Comparison of ENCODE assay signal across 1 cellular context in the genomic region with DNA sequence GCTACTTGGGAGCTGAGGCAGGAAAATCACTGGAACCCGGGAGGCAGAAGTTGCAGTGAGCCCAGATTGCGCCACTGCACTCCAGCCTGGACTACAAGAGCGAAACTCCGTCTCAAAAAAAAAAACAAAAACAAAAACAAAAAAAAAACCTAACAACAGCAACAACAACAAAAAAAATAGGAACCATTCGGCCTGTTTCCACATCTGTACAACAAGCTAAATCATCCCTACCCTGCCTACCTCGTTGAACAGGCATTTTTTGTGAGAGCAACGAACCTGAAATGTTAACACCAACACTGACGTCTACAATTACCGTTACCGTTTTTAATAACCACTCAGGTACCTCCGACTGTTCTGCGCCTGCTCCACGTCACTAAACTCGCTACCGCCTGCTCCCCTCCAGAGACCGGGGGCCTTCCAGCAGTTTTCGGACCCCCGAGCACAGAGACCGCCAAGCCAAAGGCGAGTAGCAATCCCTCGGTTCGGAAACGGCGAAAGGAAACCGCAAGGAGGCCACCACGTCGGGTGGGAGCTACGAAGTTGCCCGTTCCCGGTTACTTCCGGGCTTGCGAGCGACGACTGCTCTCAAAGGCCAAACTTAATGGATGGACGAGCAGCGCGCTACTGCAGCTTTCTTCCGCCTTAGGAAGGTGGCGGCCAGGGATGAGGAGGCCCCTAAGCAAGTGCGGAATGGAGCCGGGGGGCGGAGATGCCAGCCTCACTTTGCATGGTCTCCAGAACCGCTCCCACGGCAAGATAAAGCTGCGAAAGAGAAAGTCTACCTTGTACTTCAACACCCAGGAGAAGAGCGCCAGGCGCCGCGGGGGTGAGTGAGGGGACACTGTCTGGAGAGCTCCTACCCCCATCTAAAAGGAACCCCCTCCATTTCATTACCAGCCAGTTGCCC.
TF ChIP-seq lines count a peak whose summit lies in the region.

TSS of gene PIGB (plus strand) at position 635 of the 907 bp plus-strand sequence. CDS start at position 664, 29 bp downstream.
A gene with protein sequence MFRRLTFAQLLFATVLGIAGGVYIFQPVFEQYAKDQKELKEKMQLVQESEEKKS (minus strand): TSS at position 536 of the 907 bp plus-strand sequence. CDS start 1,331 bp downstream, outside the sequence.

TF ChIP-seq in HepG2, 621 proteins besides CTCF, POLR2A, EP300 and RAD21 (continued from another document and continues in another):
- TF ChIP-seq HOMEZ (CRISPR knock-in tag; IDR thresholded peaks at IDR 0.05; ENCODE audit: low read depth) (peak; percentile 83), EED (CRISPR knock-in tag; IDR thresholded peaks at IDR 0.05) (no peak), ZNF691 (CRISPR knock-in tag; IDR thresholded peaks at IDR 0.05; ENCODE audit: borderline replicate concordance, low read depth) (peak; percentile 85; the same call in 1 of the 2 replicates), CEBPZ (IDR thresholded peaks at IDR 0.05; ENCODE audit: low read length) (no peak), SMAD3 (CRISPR knock-in tag; IDR thresholded peaks at IDR 0.05) (peak; percentile 62), PRPF4 (IDR thresholded peaks at IDR 0.05; ENCODE audit: low read depth, low read length, poor library complexity, severe bottlenecking) (no peak), KMT2A (CRISPR knock-in tag; IDR thresholded peaks at IDR 0.05) (peak; percentile 98), ZNF768 (CRISPR knock-in tag; IDR thresholded peaks at IDR 0.05) (peak; percentile 72), NR2C2 (CRISPR knock-in tag; IDR thresholded peaks at IDR 0.05; ENCODE audit: borderline replicate concordance) (peak; percentile 75), ZFX (CRISPR knock-in tag; IDR thresholded peaks at IDR 0.05; ENCODE audit: low read depth) (peak; percentile 93), MXD4 (CRISPR knock-in tag; IDR thresholded peaks at IDR 0.05) (peak; percentile 86), ZFAT (CRISPR knock-in tag; conservative IDR thresholded peaks at IDR 0.05) (no peak), CREM (IDR thresholded peaks at IDR 0.05) (peak; percentile 75), CREM (CRISPR knock-in tag; IDR thresholded peaks at IDR 0.05) (no peak), JUNB (CRISPR knock-in tag; IDR thresholded peaks at IDR 0.05; ENCODE audit: borderline replicate concordance) (no peak), NFKB2 (CRISPR knock-in tag; IDR thresholded peaks at IDR 0.05; ENCODE audit: borderline replicate concordance) (peak; percentile 36; the same call in 1 of the 2 replicates), JARID2 (CRISPR knock-in tag; IDR thresholded peaks at IDR 0.05; ENCODE audit: insufficient replicate concordance) (peak; percentile 54), FUBP1 (CRISPR knock-in tag; IDR thresholded peaks at IDR 0.05; ENCODE audit: borderline replicate concordance) (no peak), BORCS8-MEF2B (CRISPR knock-in tag; IDR thresholded peaks at IDR 0.05) (0 out of 2 replicates have a peak, but pooled peaks have one; percentile 23), RARG (CRISPR knock-in tag; IDR thresholded peaks at IDR 0.05; ENCODE audit: low read depth) (0 out of 2 replicates have a peak, but pooled peaks have one; percentile 40), SNAPC5 (CRISPR knock-in tag; IDR thresholded peaks at IDR 0.05; ENCODE audit: borderline replicate concordance) (no peak), ZNF343 (CRISPR knock-in tag; IDR thresholded peaks at IDR 0.05) (peak; percentile 83; the same call in 1 of the 2 replicates)
- TF ChIP-seq, protein P1, sequence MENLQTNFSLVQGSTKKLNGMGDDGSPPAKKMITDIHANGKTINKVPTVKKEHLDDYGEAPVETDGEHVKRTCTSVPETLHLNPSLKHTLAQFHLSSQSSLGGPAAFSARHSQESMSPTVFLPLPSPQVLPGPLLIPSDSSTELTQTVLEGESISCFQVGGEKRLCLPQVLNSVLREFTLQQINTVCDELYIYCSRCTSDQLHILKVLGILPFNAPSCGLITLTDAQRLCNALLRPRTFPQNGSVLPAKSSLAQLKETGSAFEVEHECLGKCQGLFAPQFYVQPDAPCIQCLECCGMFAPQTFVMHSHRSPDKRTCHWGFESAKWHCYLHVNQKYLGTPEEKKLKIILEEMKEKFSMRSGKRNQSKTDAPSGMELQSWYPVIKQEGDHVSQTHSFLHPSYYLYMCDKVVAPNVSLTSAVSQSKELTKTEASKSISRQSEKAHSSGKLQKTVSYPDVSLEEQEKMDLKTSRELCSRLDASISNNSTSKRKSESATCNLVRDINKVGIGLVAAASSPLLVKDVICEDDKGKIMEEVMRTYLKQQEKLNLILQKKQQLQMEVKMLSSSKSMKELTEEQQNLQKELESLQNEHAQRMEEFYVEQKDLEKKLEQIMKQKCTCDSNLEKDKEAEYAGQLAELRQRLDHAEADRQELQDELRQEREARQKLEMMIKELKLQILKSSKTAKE (CRISPR knock-in tag; IDR thresholded peaks at IDR 0.05; ENCODE audit: borderline replicate concordance), result peak; percentile 27; the same call in 1 of the 2 replicates
- TF ChIP-seq, protein P2, sequence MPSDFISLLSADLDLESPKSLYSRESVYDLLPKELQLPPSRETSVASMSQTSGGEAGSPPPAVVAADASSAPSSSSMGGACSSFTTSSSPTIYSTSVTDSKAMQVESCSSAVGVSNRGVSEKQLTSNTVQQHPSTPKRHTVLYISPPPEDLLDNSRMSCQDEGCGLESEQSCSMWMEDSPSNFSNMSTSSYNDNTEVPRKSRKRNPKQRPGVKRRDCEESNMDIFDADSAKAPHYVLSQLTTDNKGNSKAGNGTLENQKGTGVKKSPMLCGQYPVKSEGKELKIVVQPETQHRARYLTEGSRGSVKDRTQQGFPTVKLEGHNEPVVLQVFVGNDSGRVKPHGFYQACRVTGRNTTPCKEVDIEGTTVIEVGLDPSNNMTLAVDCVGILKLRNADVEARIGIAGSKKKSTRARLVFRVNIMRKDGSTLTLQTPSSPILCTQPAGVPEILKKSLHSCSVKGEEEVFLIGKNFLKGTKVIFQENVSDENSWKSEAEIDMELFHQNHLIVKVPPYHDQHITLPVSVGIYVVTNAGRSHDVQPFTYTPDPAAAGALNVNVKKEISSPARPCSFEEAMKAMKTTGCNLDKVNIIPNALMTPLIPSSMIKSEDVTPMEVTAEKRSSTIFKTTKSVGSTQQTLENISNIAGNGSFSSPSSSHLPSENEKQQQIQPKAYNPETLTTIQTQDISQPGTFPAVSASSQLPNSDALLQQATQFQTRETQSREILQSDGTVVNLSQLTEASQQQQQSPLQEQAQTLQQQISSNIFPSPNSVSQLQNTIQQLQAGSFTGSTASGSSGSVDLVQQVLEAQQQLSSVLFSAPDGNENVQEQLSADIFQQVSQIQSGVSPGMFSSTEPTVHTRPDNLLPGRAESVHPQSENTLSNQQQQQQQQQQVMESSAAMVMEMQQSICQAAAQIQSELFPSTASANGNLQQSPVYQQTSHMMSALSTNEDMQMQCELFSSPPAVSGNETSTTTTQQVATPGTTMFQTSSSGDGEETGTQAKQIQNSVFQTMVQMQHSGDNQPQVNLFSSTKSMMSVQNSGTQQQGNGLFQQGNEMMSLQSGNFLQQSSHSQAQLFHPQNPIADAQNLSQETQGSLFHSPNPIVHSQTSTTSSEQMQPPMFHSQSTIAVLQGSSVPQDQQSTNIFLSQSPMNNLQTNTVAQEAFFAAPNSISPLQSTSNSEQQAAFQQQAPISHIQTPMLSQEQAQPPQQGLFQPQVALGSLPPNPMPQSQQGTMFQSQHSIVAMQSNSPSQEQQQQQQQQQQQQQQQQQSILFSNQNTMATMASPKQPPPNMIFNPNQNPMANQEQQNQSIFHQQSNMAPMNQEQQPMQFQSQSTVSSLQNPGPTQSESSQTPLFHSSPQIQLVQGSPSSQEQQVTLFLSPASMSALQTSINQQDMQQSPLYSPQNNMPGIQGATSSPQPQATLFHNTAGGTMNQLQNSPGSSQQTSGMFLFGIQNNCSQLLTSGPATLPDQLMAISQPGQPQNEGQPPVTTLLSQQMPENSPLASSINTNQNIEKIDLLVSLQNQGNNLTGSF (CRISPR knock-in tag; IDR thresholded peaks at IDR 0.05), result no peak
- TF ChIP-seq, protein P3, sequence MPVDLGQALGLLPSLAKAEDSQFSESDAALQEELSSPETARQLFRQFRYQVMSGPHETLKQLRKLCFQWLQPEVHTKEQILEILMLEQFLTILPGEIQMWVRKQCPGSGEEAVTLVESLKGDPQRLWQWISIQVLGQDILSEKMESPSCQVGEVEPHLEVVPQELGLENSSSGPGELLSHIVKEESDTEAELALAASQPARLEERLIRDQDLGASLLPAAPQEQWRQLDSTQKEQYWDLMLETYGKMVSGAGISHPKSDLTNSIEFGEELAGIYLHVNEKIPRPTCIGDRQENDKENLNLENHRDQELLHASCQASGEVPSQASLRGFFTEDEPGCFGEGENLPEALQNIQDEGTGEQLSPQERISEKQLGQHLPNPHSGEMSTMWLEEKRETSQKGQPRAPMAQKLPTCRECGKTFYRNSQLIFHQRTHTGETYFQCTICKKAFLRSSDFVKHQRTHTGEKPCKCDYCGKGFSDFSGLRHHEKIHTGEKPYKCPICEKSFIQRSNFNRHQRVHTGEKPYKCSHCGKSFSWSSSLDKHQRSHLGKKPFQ (CRISPR knock-in tag; IDR thresholded peaks at IDR 0.05; ENCODE audit: insufficient replicate concordance), result peak; percentile 43
- TF ChIP-seq, protein P4, sequence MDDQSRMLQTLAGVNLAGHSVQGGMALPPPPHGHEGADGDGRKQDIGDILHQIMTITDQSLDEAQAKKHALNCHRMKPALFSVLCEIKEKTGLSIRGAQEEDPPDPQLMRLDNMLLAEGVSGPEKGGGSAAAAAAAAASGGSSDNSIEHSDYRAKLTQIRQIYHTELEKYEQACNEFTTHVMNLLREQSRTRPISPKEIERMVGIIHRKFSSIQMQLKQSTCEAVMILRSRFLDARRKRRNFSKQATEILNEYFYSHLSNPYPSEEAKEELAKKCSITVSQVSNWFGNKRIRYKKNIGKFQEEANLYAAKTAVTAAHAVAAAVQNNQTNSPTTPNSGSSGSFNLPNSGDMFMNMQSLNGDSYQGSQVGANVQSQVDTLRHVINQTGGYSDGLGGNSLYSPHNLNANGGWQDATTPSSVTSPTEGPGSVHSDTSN (CRISPR knock-in tag; IDR thresholded peaks at IDR 0.05; ENCODE audit: borderline replicate concordance), result no peak
- TF ChIP-seq, protein P5, sequence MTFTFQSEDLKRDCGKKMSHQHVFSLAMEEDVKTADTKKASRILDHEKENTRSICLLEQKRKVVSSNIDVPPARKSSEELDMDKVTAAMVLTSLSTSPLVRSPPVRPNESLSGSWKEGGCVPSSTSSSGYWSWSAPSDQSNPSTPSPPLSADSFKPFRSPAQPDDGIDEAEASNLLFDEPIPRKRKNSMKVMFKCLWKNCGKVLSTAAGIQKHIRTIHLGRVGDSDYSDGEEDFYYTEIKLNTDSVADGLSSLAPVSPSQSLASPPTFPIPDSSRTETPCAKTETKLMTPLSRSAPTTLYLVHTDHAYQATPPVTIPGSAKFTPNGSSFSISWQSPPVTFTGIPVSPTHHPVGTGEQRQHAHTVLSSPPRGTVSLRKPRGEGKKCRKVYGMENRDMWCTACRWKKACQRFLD (CRISPR knock-in tag; IDR thresholded peaks at IDR 0.05; ENCODE audit: borderline replicate concordance), result peak; percentile 51; the same call in 1 of the 2 replicates
